ENCODE assay signal across 18 cellular contexts in the genomic region with DNA sequence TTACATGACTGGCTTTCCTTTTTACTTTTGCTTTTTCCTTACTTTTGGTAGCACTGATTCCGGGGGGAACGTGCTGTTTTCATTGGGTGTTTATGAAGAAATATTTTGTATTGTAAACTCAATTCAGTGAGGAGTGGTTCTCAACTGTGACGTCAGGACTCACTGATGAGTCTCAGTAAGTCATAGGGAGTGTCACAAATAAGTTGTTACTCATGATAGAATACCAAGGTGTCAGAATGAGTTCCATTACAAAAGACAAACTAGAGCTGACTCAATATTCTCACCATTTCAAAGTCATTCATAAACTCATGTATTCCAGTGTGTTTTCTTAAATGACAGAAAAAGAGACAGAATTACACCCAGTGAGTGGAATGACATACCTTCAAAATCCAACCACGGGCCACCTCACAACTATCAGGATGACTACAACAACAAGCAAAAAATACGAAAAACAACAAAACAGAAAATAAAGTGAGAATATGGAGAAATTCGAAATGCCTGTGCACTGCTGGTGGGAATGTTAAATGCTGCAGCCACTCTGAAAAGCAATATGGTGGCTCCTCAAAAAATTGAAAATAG.
DNase-seq lines count a peak whose midpoint lies in the region; ATAC-seq and TF ChIP-seq lines count a peak whose summit lies in the region.
"Had no signal": no experiment of that assay in that cellular context is flagged by ENCODE, and none has a peak within 500 bp of the region (broad histone marks: within the 10 kb centered on the region; RNA-seq: fewer than 3 reads in every experiment).

No MANE protein-coding gene starts in this region.

- H3K27ac ChIP-seq in parathyroid adenoma (peak overlapping the region; percentile 96), lower lobe of right lung (no peak overlapping the region)
- H3K27ac ChIP-seq: esophagus squamous epithelium, KMS-11, thoracic aorta had no signal

- H3K4me3 ChIP-seq in parathyroid adenoma (ENCODE audit: low read depth, low read length) = peak overlapping the region; percentile 15
- no peak overlapping the region for H3K4me3 ChIP-seq in lower lobe of right lung
- H3K4me3 ChIP-seq: esophagus squamous epithelium, thoracic aorta had no signal

- H3K79me2 ChIP-seq in parathyroid adenoma = no peaks in the 10 kb centered on the region

- H3K36me3 ChIP-seq in parathyroid adenoma (ENCODE audit: control insufficient read depth, insufficient read depth, low read length) (no peaks in the 10 kb centered on the region), lower lobe of right lung (no peaks in the 10 kb centered on the region)
- H3K36me3 ChIP-seq: esophagus squamous epithelium, thoracic aorta had no signal

- ATAC-seq in lower lobe of right lung = no peak
- no peak for ATAC-seq in HG02981 (IDR thresholded peaks at IDR 0.05; ENCODE audit: unreplicated experiment)
- ATAC-seq in HG03469 (IDR thresholded peaks at IDR 0.05; ENCODE audit: unreplicated experiment) = no peak
- ATAC-seq: left lobe of liver, WTC11 had no signal

- intact Hi-C loops in lower lobe of right lung (cut with DNase I) = no loop called here

- TF ChIP-seq CTCF in parathyroid adenoma (IDR thresholded peaks at IDR 0.05) = no peak
- no peak for TF ChIP-seq CTCF in lower lobe of right lung (IDR thresholded peaks at IDR 0.05)

- peak overlapping the region; percentile 40 for H3K4me2 ChIP-seq in parathyroid adenoma (ENCODE audit: low read length)
- H3K4me2 ChIP-seq: KMS-11 had no signal

- H3K9ac ChIP-seq in parathyroid adenoma = no peak overlapping the region
- H3K9ac ChIP-seq: KMS-11 had no signal

- H3K27me3 ChIP-seq in parathyroid adenoma (ENCODE audit: control insufficient read depth, insufficient read depth, low read length) = no peaks in the 10 kb centered on the region
- no peaks in the 10 kb centered on the region for H3K27me3 ChIP-seq in lower lobe of right lung (ENCODE audit: low read depth)
- H3K27me3 ChIP-seq: esophagus squamous epithelium had no signal

- H3K4me1 ChIP-seq in parathyroid adenoma (peaks cover 60% of the 10 kb centered on the region), lower lobe of right lung (peaks cover 6% of the 10 kb centered on the region)

- DNase-seq in activated T-cell treated with anti-CD3 and anti-CD28 coated beads for 48 hours (ENCODE audit: low read depth) = peak; percentile 13
- no peak for DNase-seq in activated T-cell treated with anti-CD3 and anti-CD28 coated beads for 4 hours
- peak; percentile 16 for DNase-seq in HS-5 (ENCODE audit: low read depth)
- DNase-seq in astrocyte of the hippocampus (ENCODE audit: low read depth, low spot score) = peak; percentile 31
- no peak for DNase-seq in lower lobe of right lung
- DNase-seq: esophagus squamous epithelium, GDM1, NCI-H1436 treated with DMSO at 0.1 percent for 48 hours, NCI-H510A, OCI-M1, posterior cingulate gyrus had no signal

- H3K9me3 ChIP-seq in parathyroid adenoma (ENCODE audit: control insufficient read depth, low read length) = no peaks in the 10 kb centered on the region
- H3K9me3 ChIP-seq in lower lobe of right lung = no peaks in the 10 kb centered on the region
- H3K9me3 ChIP-seq: esophagus squamous epithelium, thoracic aorta had no signal

- H2AFZ ChIP-seq in parathyroid adenoma = peak overlapping the region; percentile 18

Comparison
In these comparisons a context has a peak if more than half of its experiments do, and no peak if none do; other contexts are left out.
1. DNase-seq: peak in activated T-cell treated with anti-CD3 and anti-CD28 coated beads for 48 hours (single experiment), HS-5 (single experiment) and astrocyte of the hippocampus (single experiment); none in activated T-cell treated with anti-CD3 and anti-CD28 coated beads for 4 hours (single experiment) and lower lobe of right lung (single experiment).